In genomic region chr16:56600398-56600999, GRCh38 we compare ENCODE assay signal across 1 cellular context.
TF ChIP-seq lines count a peak whose summit lies in the region.

No MANE protein-coding gene starts in this region.

TF ChIP-seq in HepG2, 621 proteins besides CTCF, POLR2A, EP300 and RAD21:
- TF ChIP-seq STAG1 (CRISPR knock-in tag; IDR thresholded peaks at IDR 0.05) (peak; percentile 77), HNF1B (CRISPR knock-in tag; IDR thresholded peaks at IDR 0.05) (peak; percentile 58; the same call in 1 of the 2 replicates), ZSCAN25 (CRISPR knock-in tag; IDR thresholded peaks at IDR 0.05) (0 out of 2 replicates have a peak, but pooled peaks have one; percentile 38), ELF3 (CRISPR knock-in tag; IDR thresholded peaks at IDR 0.05) (0 out of 2 replicates have a peak, but pooled peaks have one; percentile 18), HINFP (CRISPR knock-in tag; IDR thresholded peaks at IDR 0.05; ENCODE audit: low read depth) (0 out of 2 replicates have a peak, but pooled peaks have one; percentile 44), MIXL1 (CRISPR knock-in tag; IDR thresholded peaks at IDR 0.05) (0 out of 2 replicates have a peak, but pooled peaks have one; percentile 12), SP2 (CRISPR knock-in tag; IDR thresholded peaks at IDR 0.05) (no peak), XRCC5 (optimal IDR thresholded peaks at IDR 0.05; ENCODE audit: low read length) (peak; percentile 31), ZNF703 (CRISPR knock-in tag; IDR thresholded peaks at IDR 0.05; ENCODE audit: borderline replicate concordance) (no peak), BHLHE40 (IDR thresholded peaks at IDR 0.05; ENCODE audit: low read length) (no peak), REPIN1 (CRISPR knock-in tag; IDR thresholded peaks at IDR 0.05; ENCODE audit: borderline replicate concordance, low read depth) (peak; percentile 58; the same call in 1 of the 2 replicates), GTF3A (CRISPR knock-in tag; conservative IDR thresholded peaks at IDR 0.05) (0 out of 2 replicates have a peak, but pooled peaks have one; percentile 67), CEBPG (CRISPR knock-in tag; IDR thresholded peaks at IDR 0.05) (0 out of 2 replicates have a peak, but pooled peaks have one; percentile 29), YEATS2 (CRISPR knock-in tag; IDR thresholded peaks at IDR 0.05; ENCODE audit: borderline replicate concordance) (no peak), CREB3 (CRISPR knock-in tag; IDR thresholded peaks at IDR 0.05) (no peak), ZNF549 (CRISPR knock-in tag; IDR thresholded peaks at IDR 0.05) (no peak), SALL1 (CRISPR knock-in tag; IDR thresholded peaks at IDR 0.05) (peak; percentile 35; the same call in 1 of the 2 replicates), PHF20 (CRISPR knock-in tag; IDR thresholded peaks at IDR 0.05) (no peak), HMGXB4 (CRISPR knock-in tag; IDR thresholded peaks at IDR 0.05; ENCODE audit: borderline replicate concordance in 1 of 2, low read depth in 1 of 2) (0 out of 4 replicates have a peak, but pooled peaks of 1 of the 2 experiments have one; percentile 21), NFKBIZ (CRISPR knock-in tag; IDR thresholded peaks at IDR 0.05) (no peak), SMC3 (IDR thresholded peaks at IDR 0.05; ENCODE audit: low read length) (peak; percentile 79), ZNF598 (CRISPR knock-in tag; IDR thresholded peaks at IDR 0.05; ENCODE audit: borderline replicate concordance) (0 out of 2 replicates have a peak, but pooled peaks have one; percentile 28)
